ENCODE assay signal across 8 cellular contexts in the genomic region with DNA sequence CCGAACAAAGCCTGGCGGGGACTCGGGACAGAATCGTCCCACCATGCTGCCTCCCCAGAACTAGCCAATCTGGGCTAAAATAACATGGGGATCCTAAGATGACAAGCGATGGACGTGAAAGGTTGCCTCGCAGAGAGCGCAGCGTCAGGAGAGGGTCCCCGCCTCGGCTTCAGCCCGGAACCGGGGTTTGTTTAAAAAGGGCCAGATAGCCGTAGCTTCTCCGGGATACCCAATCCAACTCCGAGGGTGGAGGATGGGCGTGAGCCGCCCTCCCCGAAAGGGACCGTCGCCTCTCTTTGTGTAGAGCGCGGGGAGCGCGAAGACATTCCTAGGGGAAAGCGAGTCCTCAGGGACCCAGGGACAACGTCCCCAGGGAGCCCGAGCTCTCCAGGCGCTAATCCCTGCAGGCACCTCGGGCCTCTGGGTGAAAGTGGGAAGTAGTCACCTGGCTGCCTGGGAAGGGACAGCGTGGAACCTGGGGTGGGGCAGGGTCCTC. TPM values are rescaled to one million over a fixed set of nuclear protein-coding genes. Genes with fewer than 3 reads are reported as not detected.
DNase-seq lines count a peak whose midpoint lies in the region; ATAC-seq and TF ChIP-seq lines count a peak whose summit lies in the region.

No MANE protein-coding gene starts in this region.

- H3K9me3 ChIP-seq in Caco-2, result no peaks in the 10 kb centered on the region
- H3K9me3 ChIP-seq in left lung, result no peaks in the 10 kb centered on the region
- H3K9me3 ChIP-seq in thymus (ENCODE audit: control insufficient read depth), result no peaks in the 10 kb centered on the region
- H3K9me3 ChIP-seq in testis, result no peaks in the 10 kb centered on the region

- H3K4me1 ChIP-seq in Caco-2 (peaks cover 11% of the 10 kb centered on the region; the same call in 1 of the 2 replicates), left lung (peaks cover 0 to 25% of the 10 kb centered on the region in 2 donors), thymus (ENCODE audit: control insufficient read depth, insufficient read depth, low read length) (no peaks in the 10 kb centered on the region), testis (no peaks in the 10 kb centered on the region)

- H3K9me3 Mint-ChIP-seq in Caco-2 (ENCODE audit: unreplicated experiment) (no peaks in the 10 kb centered on the region), IgD-negative memory B cell (no peaks in the 10 kb centered on the region)
- no peaks in the 10 kb centered on the region for H3K9me3 Mint-ChIP-seq in activated T-helper 17 cell treated with anti-CD3 and anti-CD28 coated beads, Interleukin-2, amount 50 U/mL, for 72 hours

- no peaks in the 10 kb centered on the region for H3K27me3 Mint-ChIP-seq in Caco-2 (ENCODE audit: insufficient read depth, unreplicated experiment)
- H3K27me3 Mint-ChIP-seq in IgD-negative memory B cell, result no peaks in the 10 kb centered on the region
- H3K27me3 Mint-ChIP-seq in activated T-helper 17 cell treated with anti-CD3 and anti-CD28 coated beads, Interleukin-2, amount 50 U/mL, for 72 hours, result peaks cover 45% of the 10 kb centered on the region

- ATAC-seq in activated T-helper 17 cell treated with anti-CD3 and anti-CD28 coated beads, Interleukin-2, amount 50 U/mL, for 72 hours (replicated peaks), result no peak
- peak; percentile 39 for ATAC-seq in left lung

- peak overlapping the region; percentile 39 to 66 for H3K27ac ChIP-seq in left lung
- H3K27ac ChIP-seq in thymus (ENCODE audit: low read depth), result no peak overlapping the region
- H3K27ac ChIP-seq in testis, result no peak overlapping the region

- H3K4me3 ChIP-seq in Caco-2 (ENCODE audit: low read depth, low read length) (peak overlapping the region; percentile 61), left lung (peak overlapping the region; percentile 21 to 60), thymus (ENCODE audit: low read length) (peak overlapping the region; percentile 11), testis (peak overlapping the region in 1 of 2 donors; percentile 44)

- no peaks in the 10 kb centered on the region for H3K36me3 ChIP-seq in Caco-2 (ENCODE audit: control insufficient read depth, insufficient read depth, low read length)
- H3K36me3 ChIP-seq in left lung, result no peaks in the 10 kb centered on the region
- H3K36me3 ChIP-seq in thymus (ENCODE audit: control insufficient read depth, insufficient read depth), result no peaks in the 10 kb centered on the region
- H3K36me3 ChIP-seq in testis (ENCODE audit: low read depth, missing control alignments), result no peaks in the 10 kb centered on the region

- peak overlapping the region; percentile 83 for H3K4me3 Mint-ChIP-seq in Caco-2 (ENCODE audit: unreplicated experiment)
- peak overlapping the region; percentile 95 to 98 (median 98) for H3K4me3 Mint-ChIP-seq in IgD-negative memory B cell
- peak overlapping the region; percentile 63 for H3K4me3 Mint-ChIP-seq in activated T-helper 17 cell treated with anti-CD3 and anti-CD28 coated beads, Interleukin-2, amount 50 U/mL, for 72 hours

- TF ChIP-seq CTCF in Caco-2 (IDR thresholded peaks at IDR 0.05; ENCODE audit: insufficient read depth in 1 of 2, low read depth in 1 of 2, low read length in 1 of 2, severe bottlenecking in 1 of 2, unreplicated experiment in 1 of 2) (no peak), left lung (IDR thresholded peaks at IDR 0.05) (no peak), testis (IDR thresholded peaks at IDR 0.05) (no peak)

- intact Hi-C loops in Caco-2 (cut with micrococcal nuclease; ENCODE audit: unreplicated experiment), result loop anchor here (2.0 kb wide), 1 partner anchor 175 kb away; no protein-coding TSS in a partner anchor
- intact Hi-C loops in left lung (cut with DNase I), result loop anchor here in 1 of 2 donors (10.0 kb wide), 1 partner anchor 529 kb away; no protein-coding TSS in a partner anchor
- intact Hi-C loops in testis (cut with DNase I; ENCODE audit: low total_unique reads), result no loop called here

- CTCF ChIA-PET in Caco-2 (lab: Charles Lee), result no interaction called here

- H3K4me1 Mint-ChIP-seq in Caco-2 (ENCODE audit: low read depth, unreplicated experiment) (no peaks in the 10 kb centered on the region), IgD-negative memory B cell (peaks cover 17 to 32% (median 27%) of the 10 kb centered on the region in 3 donors)
- H3K4me1 Mint-ChIP-seq in activated T-helper 17 cell treated with anti-CD3 and anti-CD28 coated beads, Interleukin-2, amount 50 U/mL, for 72 hours, result no peaks in the 10 kb centered on the region

- no peak for TF ChIP-seq POLR2A in testis (IDR thresholded peaks at IDR 0.05)

- peak overlapping the region; percentile 67 for H3K27ac Mint-ChIP-seq in Caco-2 (ENCODE audit: unreplicated experiment)
- peak overlapping the region; percentile 91 to 96 (median 95) for H3K27ac Mint-ChIP-seq in IgD-negative memory B cell
- no peak overlapping the region for H3K27ac Mint-ChIP-seq in activated T-helper 17 cell treated with anti-CD3 and anti-CD28 coated beads, Interleukin-2, amount 50 U/mL, for 72 hours

- BruUV-seq in Caco-2 (replicated peaks; lab: Mats Ljungman, UMichigan), result no TSS peak

- DNase-seq in Caco-2 (peak; percentile 30 to 45), left lung (peak in 1 of 2 donors; percentile 82), testis (no peak)
- DNase-seq in stimulated activated naive CD4-positive, alpha-beta T cell (lab: John Stamatoyannopoulos, UW), result no peak
- DNase-seq in activated CD4-positive, alpha-beta T cell treated with anti-CD3 and anti-CD28 coated beads for 4 hours, result no peak

- POLR2A ChIA-PET in Caco-2 (lab: Charles Lee), result no interaction called here

- H3K27me3 ChIP-seq in Caco-2 (replicated peaks; ENCODE audit: control insufficient read depth, insufficient read depth, low read length) (no peaks in the 10 kb centered on the region), left lung (peaks cover 32 to 81% of the 10 kb centered on the region in 2 donors), thymus (ENCODE audit: control insufficient read depth, insufficient read depth) (peaks cover 46% of the 10 kb centered on the region), testis (no peaks in the 10 kb centered on the region)

- peaks cover 35% of the 10 kb centered on the region for H3K36me3 Mint-ChIP-seq in Caco-2 (ENCODE audit: insufficient read depth, unreplicated experiment)
- peaks cover 7% of the 10 kb centered on the region for H3K36me3 Mint-ChIP-seq in IgD-negative memory B cell
- H3K36me3 Mint-ChIP-seq in activated T-helper 17 cell treated with anti-CD3 and anti-CD28 coated beads, Interleukin-2, amount 50 U/mL, for 72 hours (ENCODE audit: low read depth), result no peaks in the 10 kb centered on the region

- WGBS in thymus, result 4% methylated on average over 31 of the region's 31 CpGs
- WGBS in testis, 2 donors, result 2% methylated on average over 31 of the region's 31 CpGs; no CpG with 5 or more reads in 1 of the 2 donors

RNA-seq across cellular contexts. Expression of gene CD24, which starts 0.6 kb away (rescaled TPM):
- 81.7 and 92.2 TPM in 2 replicates for total RNA-seq in Caco-2 (2022)
- 261 TPM for polyA plus RNA-seq in IgD-negative memory B cell
- not detected for total RNA-seq in activated T-helper 17 cell treated with anti-CD3 and anti-CD28 coated beads, Interleukin-2, amount 50 U/mL, for 72 hours
- total RNA-seq in left lung, result 100 to 1,000 TPM in 1 of 2 donors, 10 to 100 TPM in 1; 54.0 to 158 TPM
- 71.5 TPM for polyA plus RNA-seq in thymus
- total RNA-seq in testis, result 10 to 100 TPM in 1 of 2 donors, 1 to 10 TPM in 1; 8.6 to 11.5 TPM
- polyA plus RNA-seq in testis (ENCODE audit: insufficient read depth, low read depth, low replicate concordance), result 25.0 TPM

RNA-seq across cellular contexts. Expression of gene MTRES1, which starts 54.1 kb away (rescaled TPM):
- total RNA-seq in Caco-2 (2022) (9.3 and 9.4 TPM in 2 replicates), left lung (10 to 100 TPM; 14.1 to 15.8 TPM), testis (10 to 100 TPM; 15.2 to 16.3 TPM)
- polyA plus RNA-seq in IgD-negative memory B cell (15.1 TPM), thymus (41.8 TPM), testis (ENCODE audit: insufficient read depth, low read depth, low replicate concordance) (16.1 TPM)
- 10 to 100 TPM; 14.3 to 22.3 TPM for total RNA-seq in activated T-helper 17 cell treated with anti-CD3 and anti-CD28 coated beads, Interleukin-2, amount 50 U/mL, for 72 hours

Comparison
In these comparisons a context has a peak if more than half of its experiments do, and no peak if none do; other contexts are left out.
1. DNase-seq: peak in Caco-2 (2 of 2); none in stimulated activated naive CD4-positive, alpha-beta T cell (0 of 6), testis (single experiment) and activated CD4-positive, alpha-beta T cell treated with anti-CD3 and anti-CD28 coated beads for 4 hours (0 of 2).
2. H3K27ac ChIP-seq: peak in left lung (2 of 2); none in thymus (single experiment) and testis (0 of 2).
3. RNA of gene CD24, which starts 0.6 kb away (total RNA-seq): 54.0 to 158 TPM in left lung, 81.7 to 92.2 TPM in Caco-2 and 8.6 to 11.5 TPM in testis; not detected in activated T-helper 17 cell treated with anti-CD3 and anti-CD28 coated beads, Interleukin-2, amount 50 U/mL, for 72 hours; every median in the first group is over 4 times any median in the second.
4. Peak in every context shown above with its lines, with median percentiles within 50 percentile points of each other: H3K4me3 Mint-ChIP-seq.